In the genomic region with DNA sequence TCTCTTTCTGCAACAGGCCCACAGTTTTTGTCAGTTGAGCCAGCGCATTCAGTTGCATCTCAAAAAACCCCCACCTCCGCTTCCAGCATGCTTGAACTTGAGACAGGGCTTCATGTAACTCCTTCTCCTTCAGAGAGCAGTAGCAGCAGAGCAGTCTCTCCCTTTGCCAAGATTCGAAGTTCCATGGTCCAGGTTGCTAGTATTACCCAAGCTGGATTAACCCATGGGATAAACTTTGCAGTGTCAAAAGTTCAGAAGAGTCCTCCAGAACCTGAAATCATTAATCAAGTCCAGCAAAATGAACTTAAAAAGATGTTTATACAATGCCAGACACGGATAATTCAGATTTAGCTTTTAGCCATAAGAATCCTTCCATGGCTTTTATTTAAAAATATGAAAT, we compare ENCODE assay signal across 21 cellular contexts.
"Had no signal": no experiment of that assay in that cellular context is flagged by ENCODE, and none has a peak within 500 bp of the region (broad histone marks: within the 10 kb centered on the region; RNA-seq: fewer than 3 reads in every experiment).

No MANE protein-coding gene starts in this region.

- H3K9me3 Mint-ChIP-seq: activated naive CD4-positive, alpha-beta T cell treated with anti-CD3 and anti-CD28 coated beads, Interleukin-2, amount 50 U/mL, for 24 hours; activated T-helper 2 cell treated with anti-CD3 and anti-CD28 coated beads, Interferon-gamma antibody, Interleukin-2, Interleukin-4, amounts not matched to agents 10 μg/mL and 5 μg/mL and 100 μg/mL, durations not matched to agents 14 hours and 24 hours and 36 hours; immature natural killer cell; naive B cell had no signal

- H3K4me3 Mint-ChIP-seq: activated naive CD4-positive, alpha-beta T cell treated with anti-CD3 and anti-CD28 coated beads, Interleukin-2, amount 50 U/mL, for 24 hours; immature natural killer cell; naive B cell had no signal

- H3K27me3 Mint-ChIP-seq: activated naive CD4-positive, alpha-beta T cell treated with anti-CD3 and anti-CD28 coated beads, Interleukin-2, amount 50 U/mL, for 24 hours; naive B cell had no signal

- DNase-seq: activated CD4-positive, alpha-beta T cell treated with anti-CD3 and anti-CD28 coated beads for 48 hours; activated CD8-positive, alpha-beta memory T cell treated with anti-CD3 and anti-CD28 coated beads, Interleukin-2, amount 50 U/mL, for 48 hours; anterior cingulate cortex; brain microvascular endothelial cell; cortex of kidney; effector CD4-positive, alpha-beta T cell; foreskin keratinocyte; immature natural killer cell; naive B cell; nucleus accumbens; posterior cingulate gyrus; retina; stimulated activated CD4-positive, alpha-beta T cell treated with anti-CD3 and anti-CD28 coated beads, Interleukin-4, amount 100 ng/mL, for 24 hours; stimulated activated naive CD4-positive, alpha-beta T cell treated with Interleukin-2 at 50 U/mL for 16 hours; substantia nigra; T-helper 2 cell had no signal

- H3K27ac ChIP-seq: brain microvascular endothelial cell, foreskin keratinocyte, SJSA1, tibial nerve had no signal

- H3K4me1 ChIP-seq: foreskin keratinocyte, SJSA1 had no signal

- H3K27ac Mint-ChIP-seq: activated T-helper 2 cell treated with anti-CD3 and anti-CD28 coated beads, Interferon-gamma antibody, Interleukin-2, Interleukin-4, amounts not matched to agents 10 μg/mL and 5 μg/mL and 100 μg/mL, durations not matched to agents 14 hours and 24 hours and 36 hours had no signal

- H3K4me1 Mint-ChIP-seq: activated naive CD4-positive, alpha-beta T cell treated with anti-CD3 and anti-CD28 coated beads, Interleukin-2, amount 50 U/mL, for 24 hours; immature natural killer cell; naive B cell had no signal

- H3K27me3 ChIP-seq: brain microvascular endothelial cell, foreskin keratinocyte, SJSA1, tibial nerve had no signal

- H3K9me3 ChIP-seq: SJSA1, tibial nerve had no signal

- H3K4me3 ChIP-seq: lung, SJSA1, tibial nerve had no signal
